20 cellular contexts compared by ENCODE assay signal in the genomic region with DNA sequence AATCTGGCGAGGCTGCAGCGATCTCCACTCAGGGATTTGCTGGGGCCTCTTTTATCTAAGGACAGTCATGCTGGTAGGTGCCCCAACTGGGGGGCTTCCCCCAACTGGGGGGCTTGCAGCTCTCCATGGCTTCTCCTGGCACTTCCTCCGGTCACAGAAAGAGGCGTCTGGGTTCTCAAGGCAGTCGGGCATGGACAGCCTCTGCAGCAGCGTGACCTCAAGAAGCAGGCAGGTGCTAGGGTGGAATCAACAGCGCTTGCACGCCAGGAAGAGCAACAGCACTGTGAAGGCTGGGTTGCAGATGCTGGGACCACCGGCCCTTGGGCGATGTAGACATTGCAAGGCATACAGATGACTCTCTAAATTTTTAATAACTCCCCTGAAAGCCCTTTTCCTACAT. TPM values are rescaled to one million over a fixed set of nuclear protein-coding genes. Genes with fewer than 3 reads are reported as not detected.
DNase-seq lines count a peak whose midpoint lies in the region; ATAC-seq and TF ChIP-seq lines count a peak whose summit lies in the region.
"Had no signal": no experiment of that assay in that cellular context is flagged by ENCODE, and none has a peak within 500 bp of the region (broad histone marks: within the 10 kb centered on the region; RNA-seq: fewer than 3 reads in every experiment).

No MANE protein-coding gene starts in this region.

- no peaks in the 10 kb centered on the region for H3K9me3 ChIP-seq in T-helper 17 cell (ENCODE audit: control insufficient read depth, low read length, poor library complexity, severe bottlenecking)
- H3K9me3 ChIP-seq: mucosa of descending colon, SK-N-SH, testis had no signal

- no peak for DNase-seq in activated T-cell treated with anti-CD3 and anti-CD28 coated beads, Interleukin-2, amount 50 U/mL, for 4 hours
- DNase-seq in activated T-cell treated with anti-CD3 and anti-CD28 coated beads for 4 hours (no peak), T-helper 17 cell (no peak), COR-L47 (lab: John Stamatoyannopoulos, UW) (no peak)
- no peak for DNase-seq in central memory CD8-positive, alpha-beta T cell (ENCODE audit: low spot score in 2 of 2)
- no peak for DNase-seq in effector CD8-positive, alpha-beta T cell (lab: John Stamatoyannopoulos, UW)
- DNase-seq: ACHN; activated CD4-positive, alpha-beta T cell treated with anti-CD3 and anti-CD28 coated beads, Interleukin-2, amount 50 U/mL, for 1 hour; KBM-7; mucosa of descending colon; MV-4-11; NCI-H187; NCI-H226; nucleus accumbens; SK-N-SH; stimulated activated CD4-positive, alpha-beta T cell treated with anti-CD3 and anti-CD28 coated beads, Interleukin-12 subunit alpha, Interleukin-12 subunit beta, amount 100 ng/mL, for 4 hours; testis had no signal

- H3K27me3 Mint-ChIP-seq in activated T-cell treated with anti-CD3 and anti-CD28 coated beads, Interleukin-2, amount 50 U/mL, for 4 hours (ENCODE audit: low read depth), result no peaks in the 10 kb centered on the region
- no peaks in the 10 kb centered on the region for H3K27me3 Mint-ChIP-seq in T-helper 17 cell
- no peaks in the 10 kb centered on the region for H3K27me3 Mint-ChIP-seq in central memory CD8-positive, alpha-beta T cell
- peaks cover 25% of the 10 kb centered on the region for H3K27me3 Mint-ChIP-seq in nephron (ENCODE audit: low read depth)

- H3K9me3 Mint-ChIP-seq in activated T-cell treated with anti-CD3 and anti-CD28 coated beads, Interleukin-2, amount 50 U/mL, for 4 hours, result no peaks in the 10 kb centered on the region
- H3K9me3 Mint-ChIP-seq in central memory CD8-positive, alpha-beta T cell, result no peaks in the 10 kb centered on the region
- no peaks in the 10 kb centered on the region for H3K9me3 Mint-ChIP-seq in nephron

- H3K27ac Mint-ChIP-seq in T-helper 17 cell, result peak overlapping the region; percentile 100
- peak overlapping the region; percentile 97 for H3K27ac Mint-ChIP-seq in central memory CD8-positive, alpha-beta T cell (ENCODE audit: low read depth)
- peak overlapping the region in 2 of 3 experiments; percentile 46 to 75 for H3K27ac Mint-ChIP-seq in nephron

- H3K4me1 Mint-ChIP-seq in activated T-cell treated with anti-CD3 and anti-CD28 coated beads, Interleukin-2, amount 50 U/mL, for 4 hours (ENCODE audit: low read depth), result peaks cover 98% of the 10 kb centered on the region
- H3K4me1 Mint-ChIP-seq in T-helper 17 cell (peaks cover 83% of the 10 kb centered on the region), nephron (peaks cover 52% of the 10 kb centered on the region)
- peaks cover 97% of the 10 kb centered on the region for H3K4me1 Mint-ChIP-seq in central memory CD8-positive, alpha-beta T cell

- TF ChIP-seq CTCF in nephron (IDR thresholded peaks at IDR 0.05; ENCODE audit: unreplicated experiment in 3 of 3), result no peak

- peaks cover 41% of the 10 kb centered on the region for H3K36me3 Mint-ChIP-seq in activated T-cell treated with anti-CD3 and anti-CD28 coated beads, Interleukin-2, amount 50 U/mL, for 4 hours (ENCODE audit: insufficient read depth)
- peaks cover 14% of the 10 kb centered on the region for H3K36me3 Mint-ChIP-seq in T-helper 17 cell (ENCODE audit: low read depth)
- peaks cover 76% of the 10 kb centered on the region for H3K36me3 Mint-ChIP-seq in central memory CD8-positive, alpha-beta T cell (ENCODE audit: insufficient read depth)
- H3K36me3 Mint-ChIP-seq in nephron (ENCODE audit: low read depth), result no peaks in the 10 kb centered on the region

- peak in 1 of 2 donors; percentile 15 for ATAC-seq in activated T-cell treated with anti-CD3 and anti-CD28 coated beads, Interleukin-2, amount 50 U/mL, for 4 hours
- ATAC-seq in T-helper 17 cell, result no peak
- no peak for ATAC-seq in central memory CD8-positive, alpha-beta T cell (replicated peaks; ENCODE audit: extremely low read depth, poor library complexity, severe bottlenecking)
- ATAC-seq in GM18909 (IDR thresholded peaks at IDR 0.05; ENCODE audit: poor library complexity, unreplicated experiment), result no peak
- ATAC-seq: Panc1 had no signal

- H3K4me3 Mint-ChIP-seq in activated T-cell treated with anti-CD3 and anti-CD28 coated beads, Interleukin-2, amount 50 U/mL, for 4 hours, result peak overlapping the region; percentile 40
- peak overlapping the region; percentile 96 for H3K4me3 Mint-ChIP-seq in T-helper 17 cell
- peak overlapping the region; percentile 84 for H3K4me3 Mint-ChIP-seq in central memory CD8-positive, alpha-beta T cell
- no peak overlapping the region for H3K4me3 Mint-ChIP-seq in nephron

RNA-seq across cellular contexts. Expression of gene BCL11B, which starts 46.2 kb away (rescaled TPM):
- total RNA-seq in activated T-cell treated with anti-CD3 and anti-CD28 coated beads, Interleukin-2, amount 50 U/mL, for 4 hours, result 10 to 100 TPM; 54.6 to 64.6 (median 62.4) TPM
- total RNA-seq in T-helper 17 cell, result 100 to 1,000 TPM; 167 to 174 TPM

Comparison
In these comparisons a context has a peak if more than half of its experiments do, and no peak if none do; other contexts are left out.
1. H3K4me3 Mint-ChIP-seq: peak in activated T-cell treated with anti-CD3 and anti-CD28 coated beads, Interleukin-2, amount 50 U/mL, for 4 hours (single experiment), T-helper 17 cell (single experiment) and central memory CD8-positive, alpha-beta T cell (single experiment); none in nephron (0 of 3).
2. Peak in every context shown above with its lines, with median percentiles within 50 percentile points of each other: H3K27ac Mint-ChIP-seq.